In the genomic region with DNA sequence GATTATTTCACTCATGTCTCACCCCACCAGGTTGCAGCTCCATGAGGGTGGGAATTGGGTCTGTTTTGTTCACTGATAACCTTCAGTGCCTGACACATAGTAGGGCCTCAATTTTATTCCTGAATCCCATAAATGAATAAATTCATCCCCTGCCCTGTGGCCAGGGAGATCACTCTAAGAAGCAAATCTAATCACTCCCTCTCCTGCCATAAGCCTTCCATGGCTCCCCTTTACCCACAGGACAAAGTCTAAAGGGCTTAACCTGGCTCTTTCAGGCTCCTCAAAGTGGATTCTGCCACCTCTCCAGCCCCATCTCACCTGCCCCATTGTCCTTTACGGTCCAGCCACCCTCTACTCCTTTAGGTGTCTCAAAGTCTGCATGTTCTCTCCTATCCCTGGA, we compare ENCODE assay signal across 1 cellular context.
A peak's percentile ranks its signal among the peaks of the same experiment; 100 is the strongest.
TF ChIP-seq lines count a peak whose summit lies in the region.

No MANE protein-coding gene starts in this region.

TF ChIP-seq in HepG2, 621 proteins besides CTCF, POLR2A, EP300 and RAD21 (continued from another document):
- TF ChIP-seq, protein P1, sequence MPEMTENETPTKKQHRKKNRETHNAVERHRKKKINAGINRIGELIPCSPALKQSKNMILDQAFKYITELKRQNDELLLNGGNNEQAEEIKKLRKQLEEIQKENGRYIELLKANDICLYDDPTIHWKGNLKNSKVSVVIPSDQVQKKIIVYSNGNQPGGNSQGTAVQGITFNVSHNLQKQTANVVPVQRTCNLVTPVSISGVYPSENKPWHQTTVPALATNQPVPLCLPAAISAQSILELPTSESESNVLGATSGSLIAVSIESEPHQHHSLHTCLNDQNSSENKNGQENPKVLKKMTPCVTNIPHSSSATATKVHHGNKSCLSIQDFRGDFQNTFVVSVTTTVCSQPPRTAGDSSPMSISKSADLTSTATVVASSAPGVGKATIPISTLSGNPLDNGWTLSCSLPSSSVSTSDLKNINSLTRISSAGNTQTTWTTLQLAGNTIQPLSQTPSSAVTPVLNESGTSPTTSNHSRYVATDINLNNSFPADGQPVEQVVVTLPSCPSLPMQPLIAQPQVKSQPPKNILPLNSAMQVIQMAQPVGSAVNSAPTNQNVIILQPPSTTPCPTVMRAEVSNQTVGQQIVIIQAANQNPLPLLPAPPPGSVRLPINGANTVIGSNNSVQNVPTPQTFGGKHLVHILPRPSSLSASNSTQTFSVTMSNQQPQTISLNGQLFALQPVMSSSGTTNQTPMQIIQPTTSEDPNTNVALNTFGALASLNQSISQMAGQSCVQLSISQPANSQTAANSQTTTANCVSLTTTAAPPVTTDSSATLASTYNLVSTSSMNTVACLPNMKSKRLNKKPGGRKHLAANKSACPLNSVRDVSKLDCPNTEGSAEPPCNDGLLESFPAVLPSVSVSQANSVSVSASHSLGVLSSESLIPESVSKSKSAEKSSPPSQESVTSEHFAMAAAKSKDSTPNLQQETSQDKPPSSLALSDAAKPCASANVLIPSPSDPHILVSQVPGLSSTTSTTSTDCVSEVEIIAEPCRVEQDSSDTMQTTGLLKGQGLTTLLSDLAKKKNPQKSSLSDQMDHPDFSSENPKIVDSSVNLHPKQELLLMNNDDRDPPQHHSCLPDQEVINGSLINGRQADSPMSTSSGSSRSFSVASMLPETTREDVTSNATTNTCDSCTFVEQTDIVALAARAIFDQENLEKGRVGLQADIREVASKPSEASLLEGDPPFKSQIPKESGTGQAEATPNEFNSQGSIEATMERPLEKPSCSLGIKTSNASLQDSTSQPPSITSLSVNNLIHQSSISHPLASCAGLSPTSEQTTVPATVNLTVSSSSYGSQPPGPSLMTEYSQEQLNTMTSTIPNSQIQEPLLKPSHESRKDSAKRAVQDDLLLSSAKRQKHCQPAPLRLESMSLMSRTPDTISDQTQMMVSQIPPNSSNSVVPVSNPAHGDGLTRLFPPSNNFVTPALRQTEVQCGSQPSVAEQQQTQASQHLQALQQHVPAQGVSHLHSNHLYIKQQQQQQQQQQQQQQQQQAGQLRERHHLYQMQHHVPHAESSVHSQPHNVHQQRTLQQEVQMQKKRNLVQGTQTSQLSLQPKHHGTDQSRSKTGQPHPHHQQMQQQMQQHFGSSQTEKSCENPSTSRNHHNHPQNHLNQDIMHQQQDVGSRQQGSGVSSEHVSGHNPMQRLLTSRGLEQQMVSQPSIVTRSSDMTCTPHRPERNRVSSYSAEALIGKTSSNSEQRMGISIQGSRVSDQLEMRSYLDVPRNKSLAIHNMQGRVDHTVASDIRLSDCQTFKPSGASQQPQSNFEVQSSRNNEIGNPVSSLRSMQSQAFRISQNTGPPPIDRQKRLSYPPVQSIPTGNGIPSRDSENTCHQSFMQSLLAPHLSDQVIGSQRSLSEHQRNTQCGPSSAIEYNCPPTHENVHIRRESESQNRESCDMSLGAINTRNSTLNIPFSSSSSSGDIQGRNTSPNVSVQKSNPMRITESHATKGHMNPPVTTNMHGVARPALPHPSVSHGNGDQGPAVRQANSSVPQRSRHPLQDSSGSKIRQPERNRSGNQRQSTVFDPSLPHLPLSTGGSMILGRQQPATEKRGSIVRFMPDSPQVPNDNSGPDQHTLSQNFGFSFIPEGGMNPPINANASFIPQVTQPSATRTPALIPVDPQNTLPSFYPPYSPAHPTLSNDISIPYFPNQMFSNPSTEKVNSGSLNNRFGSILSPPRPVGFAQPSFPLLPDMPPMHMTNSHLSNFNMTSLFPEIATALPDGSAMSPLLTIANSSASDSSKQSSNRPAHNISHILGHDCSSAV (CRISPR knock-in tag; IDR thresholded peaks at IDR 0.05; ENCODE audit: borderline replicate concordance), result no peak
- TF ChIP-seq, protein P2, sequence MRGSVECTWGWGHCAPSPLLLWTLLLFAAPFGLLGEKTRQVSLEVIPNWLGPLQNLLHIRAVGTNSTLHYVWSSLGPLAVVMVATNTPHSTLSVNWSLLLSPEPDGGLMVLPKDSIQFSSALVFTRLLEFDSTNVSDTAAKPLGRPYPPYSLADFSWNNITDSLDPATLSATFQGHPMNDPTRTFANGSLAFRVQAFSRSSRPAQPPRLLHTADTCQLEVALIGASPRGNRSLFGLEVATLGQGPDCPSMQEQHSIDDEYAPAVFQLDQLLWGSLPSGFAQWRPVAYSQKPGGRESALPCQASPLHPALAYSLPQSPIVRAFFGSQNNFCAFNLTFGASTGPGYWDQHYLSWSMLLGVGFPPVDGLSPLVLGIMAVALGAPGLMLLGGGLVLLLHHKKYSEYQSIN (CRISPR knock-in tag; IDR thresholded peaks at IDR 0.05; ENCODE audit: borderline replicate concordance), result no peak
- TF ChIP-seq, protein P3, sequence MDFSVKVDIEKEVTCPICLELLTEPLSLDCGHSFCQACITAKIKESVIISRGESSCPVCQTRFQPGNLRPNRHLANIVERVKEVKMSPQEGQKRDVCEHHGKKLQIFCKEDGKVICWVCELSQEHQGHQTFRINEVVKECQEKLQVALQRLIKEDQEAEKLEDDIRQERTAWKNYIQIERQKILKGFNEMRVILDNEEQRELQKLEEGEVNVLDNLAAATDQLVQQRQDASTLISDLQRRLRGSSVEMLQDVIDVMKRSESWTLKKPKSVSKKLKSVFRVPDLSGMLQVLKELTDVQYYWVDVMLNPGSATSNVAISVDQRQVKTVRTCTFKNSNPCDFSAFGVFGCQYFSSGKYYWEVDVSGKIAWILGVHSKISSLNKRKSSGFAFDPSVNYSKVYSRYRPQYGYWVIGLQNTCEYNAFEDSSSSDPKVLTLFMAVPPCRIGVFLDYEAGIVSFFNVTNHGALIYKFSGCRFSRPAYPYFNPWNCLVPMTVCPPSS (IDR thresholded peaks at IDR 0.05), result no peak
- TF ChIP-seq ZNF761 (CRISPR knock-in tag; conservative IDR thresholded peaks at IDR 0.05) (0 out of 2 replicates have a peak, but pooled peaks have one; percentile 35), SMAD3 (CRISPR knock-in tag; IDR thresholded peaks at IDR 0.05) (peak; percentile 6; the same call in 1 of the 2 replicates), ETV5 (CRISPR knock-in tag; IDR thresholded peaks at IDR 0.05; ENCODE audit: borderline replicate concordance) (no peak), ZNF543 (CRISPR knock-in tag; IDR thresholded peaks at IDR 0.05) (peak; percentile 61; the same call in 1 of the 2 replicates), ZNF775 (CRISPR knock-in tag; IDR thresholded peaks at IDR 0.05; ENCODE audit: borderline replicate concordance) (0 out of 2 replicates have a peak, but pooled peaks have one; percentile 27), HOXA9 (CRISPR knock-in tag; IDR thresholded peaks at IDR 0.05; ENCODE audit: borderline replicate concordance) (no peak), SP4 (CRISPR knock-in tag; IDR thresholded peaks at IDR 0.05) (0 out of 2 replicates have a peak, but pooled peaks have one; percentile 3), ZNF549 (CRISPR knock-in tag; IDR thresholded peaks at IDR 0.05) (no peak), CC2D1A (CRISPR knock-in tag; IDR thresholded peaks at IDR 0.05) (0 out of 2 replicates have a peak, but pooled peaks have one; percentile 78), EZH2 (conservative IDR thresholded peaks at IDR 0.05; ENCODE audit: low read depth, low read length) (no peak), ZNF792 (CRISPR knock-in tag; IDR thresholded peaks at IDR 0.05) (no peak), ZKSCAN1 (IDR thresholded peaks at IDR 0.05; ENCODE audit: low read length) (peak; percentile 95)
- TF ChIP-seq, protein P4, sequence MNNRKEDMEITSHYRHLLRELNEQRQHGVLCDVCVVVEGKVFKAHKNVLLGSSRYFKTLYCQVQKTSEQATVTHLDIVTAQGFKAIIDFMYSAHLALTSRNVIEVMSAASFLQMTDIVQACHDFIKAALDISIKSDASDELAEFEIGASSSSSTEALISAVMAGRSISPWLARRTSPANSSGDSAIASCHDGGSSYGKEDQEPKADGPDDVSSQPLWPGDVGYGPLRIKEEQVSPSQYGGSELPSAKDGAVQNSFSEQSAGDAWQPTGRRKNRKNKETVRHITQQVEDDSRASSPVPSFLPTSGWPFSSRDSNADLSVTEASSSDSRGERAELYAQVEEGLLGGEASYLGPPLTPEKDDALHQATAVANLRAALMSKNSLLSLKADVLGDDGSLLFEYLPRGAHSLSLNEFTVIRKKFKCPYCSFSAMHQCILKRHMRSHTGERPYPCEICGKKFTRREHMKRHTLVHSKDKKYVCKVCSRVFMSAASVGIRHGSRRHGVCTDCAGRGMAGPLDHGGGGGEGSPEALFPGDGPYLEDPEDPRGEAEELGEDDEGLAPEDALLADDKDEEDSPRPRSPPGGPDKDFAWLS (CRISPR knock-in tag; IDR thresholded peaks at IDR 0.05; ENCODE audit: borderline replicate concordance), result no peak
- TF ChIP-seq, protein P5, sequence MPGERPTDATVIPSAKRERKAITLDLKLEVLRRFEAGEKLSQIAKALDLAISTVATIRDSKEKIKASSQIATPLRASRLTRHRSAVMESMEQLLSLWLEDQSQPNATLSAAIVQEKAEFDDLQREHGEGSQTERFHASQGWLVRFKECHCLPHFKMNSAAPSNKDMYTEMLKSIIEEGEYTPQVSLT (CRISPR knock-in tag; IDR thresholded peaks at IDR 0.05; ENCODE audit: borderline replicate concordance, low read depth), result 0 out of 2 replicates have a peak, but pooled peaks have one; percentile 57
- TF ChIP-seq, protein P6, sequence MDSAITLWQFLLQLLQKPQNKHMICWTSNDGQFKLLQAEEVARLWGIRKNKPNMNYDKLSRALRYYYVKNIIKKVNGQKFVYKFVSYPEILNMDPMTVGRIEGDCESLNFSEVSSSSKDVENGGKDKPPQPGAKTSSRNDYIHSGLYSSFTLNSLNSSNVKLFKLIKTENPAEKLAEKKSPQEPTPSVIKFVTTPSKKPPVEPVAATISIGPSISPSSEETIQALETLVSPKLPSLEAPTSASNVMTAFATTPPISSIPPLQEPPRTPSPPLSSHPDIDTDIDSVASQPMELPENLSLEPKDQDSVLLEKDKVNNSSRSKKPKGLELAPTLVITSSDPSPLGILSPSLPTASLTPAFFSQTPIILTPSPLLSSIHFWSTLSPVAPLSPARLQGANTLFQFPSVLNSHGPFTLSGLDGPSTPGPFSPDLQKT (CRISPR knock-in tag; IDR thresholded peaks at IDR 0.05; ENCODE audit: borderline replicate concordance), result no peak
- TF ChIP-seq, protein P7, sequence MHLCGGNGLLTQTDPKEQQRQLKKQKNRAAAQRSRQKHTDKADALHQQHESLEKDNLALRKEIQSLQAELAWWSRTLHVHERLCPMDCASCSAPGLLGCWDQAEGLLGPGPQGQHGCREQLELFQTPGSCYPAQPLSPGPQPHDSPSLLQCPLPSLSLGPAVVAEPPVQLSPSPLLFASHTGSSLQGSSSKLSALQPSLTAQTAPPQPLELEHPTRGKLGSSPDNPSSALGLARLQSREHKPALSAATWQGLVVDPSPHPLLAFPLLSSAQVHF (CRISPR knock-in tag; IDR thresholded peaks at IDR 0.05), result no peak
